In the genomic region with DNA sequence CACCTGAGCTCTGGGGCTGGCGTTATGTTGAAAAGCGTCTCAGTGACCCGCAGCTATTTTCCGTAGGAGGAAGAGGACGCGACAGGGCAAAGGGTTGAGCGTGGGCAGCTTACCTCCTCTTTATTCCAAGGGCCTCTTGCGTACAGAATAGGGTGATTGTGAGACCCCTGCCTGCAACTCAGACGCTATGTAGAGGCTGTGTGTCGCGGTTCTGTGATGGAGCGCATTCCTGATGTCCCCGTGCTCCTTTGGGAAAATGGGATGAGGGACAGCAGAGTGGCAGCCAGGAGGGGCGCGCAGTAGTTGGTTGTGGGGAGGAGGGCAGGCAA, we compare ENCODE assay signal across 19 cellular contexts. TPM values are rescaled to one million over a fixed set of nuclear protein-coding genes. Genes with fewer than 3 reads are reported as not detected.
DNase-seq lines count a peak whose midpoint lies in the region; ATAC-seq and TF ChIP-seq lines count a peak whose summit lies in the region.
"Had no signal": no experiment of that assay in that cellular context is flagged by ENCODE, and none has a peak within 500 bp of the region (broad histone marks: within the 10 kb centered on the region; RNA-seq: fewer than 3 reads in every experiment).

No MANE protein-coding gene starts in this region.

- H3K4me1 Mint-ChIP-seq in progenitor cell of endocrine pancreas (ENCODE audit: low read depth) (peaks cover 16% of the 10 kb centered on the region), HFFc6 (ENCODE audit: low read depth) (no peaks in the 10 kb centered on the region)
- H3K4me1 Mint-ChIP-seq: naive B cell, T-cell had no signal

- no peak overlapping the region for H3K27ac ChIP-seq in HUES48 (ENCODE audit: low read depth, low read length)
- H3K27ac ChIP-seq: left lung, RWPE1 had no signal

- H3K27ac Mint-ChIP-seq in progenitor cell of endocrine pancreas (no peak overlapping the region), HFFc6 (no peak overlapping the region)
- H3K27ac Mint-ChIP-seq: naive B cell, T-cell had no signal

- peaks cover 86% of the 10 kb centered on the region for H3K27me3 Mint-ChIP-seq in progenitor cell of endocrine pancreas
- no peaks in the 10 kb centered on the region for H3K27me3 Mint-ChIP-seq in HFFc6 (ENCODE audit: insufficient read depth)

- no peaks in the 10 kb centered on the region for H3K9me3 Mint-ChIP-seq in progenitor cell of endocrine pancreas (ENCODE audit: low read depth)
- peaks cover 15% of the 10 kb centered on the region for H3K9me3 Mint-ChIP-seq in HFFc6

- no peak for TF ChIP-seq CTCF in astrocyte of the cerebellum (IDR thresholded peaks at IDR 0.05; ENCODE audit: low read depth, low read length, missing control alignments)
- no peak for TF ChIP-seq CTCF in progenitor cell of endocrine pancreas (IDR thresholded peaks at IDR 0.05; ENCODE audit: unreplicated experiment)
- no peak for TF ChIP-seq CTCF in HFFc6 (IDR thresholded peaks at IDR 0.05)

- in situ Hi-C loops in astrocyte of the cerebellum (cut with HindIII; ENCODE audit: low sequenced_read_pairs): no loop called here

- H3K36me3 ChIP-seq in HUES48 (ENCODE audit: control insufficient read depth, insufficient read depth, low read length) (no peaks in the 10 kb centered on the region), MG63 (no peaks in the 10 kb centered on the region)
- H3K36me3 ChIP-seq: left lung had no signal

- H3K36me3 Mint-ChIP-seq in progenitor cell of endocrine pancreas (ENCODE audit: insufficient read depth) (no peaks in the 10 kb centered on the region), HFFc6 (ENCODE audit: low read depth) (peaks cover 7% of the 10 kb centered on the region; the same call in 1 of the 2 replicates)
- H3K36me3 Mint-ChIP-seq: naive B cell, T-cell had no signal

- H3K9me3 ChIP-seq in HUES48 (ENCODE audit: control insufficient read depth, insufficient read depth, low read length) (no peaks in the 10 kb centered on the region), iPS-18c (ENCODE audit: control insufficient read depth, insufficient read depth, low read length) (no peaks in the 10 kb centered on the region), MG63 (no peaks in the 10 kb centered on the region)
- H3K9me3 ChIP-seq: left lung had no signal

- peaks cover 75% of the 10 kb centered on the region for H3K27me3 ChIP-seq in HUES48 (ENCODE audit: control insufficient read depth, insufficient read depth, low read length)
- peaks cover 18% of the 10 kb centered on the region for H3K27me3 ChIP-seq in MG63

- H3K4me3 ChIP-seq in HUES48 (ENCODE audit: low read depth, low read length): peak overlapping the region; percentile 70
- peak overlapping the region; percentile 46 for H3K4me3 ChIP-seq in astrocyte of the cerebellum (ENCODE audit: low read depth, low read length)
- peak overlapping the region; percentile 75 for H3K4me3 ChIP-seq in iPS-18c (ENCODE audit: insufficient read depth, low read depth, low read length)
- H3K4me3 ChIP-seq in MG63: no peak overlapping the region
- H3K4me3 ChIP-seq: left lung had no signal

- ATAC-seq in HG03354 (IDR thresholded peaks at IDR 0.05; ENCODE audit: poor library complexity, severe bottlenecking, unreplicated experiment): no peak
- ATAC-seq in HG03460 (IDR thresholded peaks at IDR 0.05; ENCODE audit: unreplicated experiment): no peak
- ATAC-seq: T-cell had no signal

- peak overlapping the region; percentile 67 for H3K4me3 Mint-ChIP-seq in progenitor cell of endocrine pancreas (ENCODE audit: low read depth)
- H3K4me3 Mint-ChIP-seq in HFFc6: no peak overlapping the region
- H3K4me3 Mint-ChIP-seq: naive B cell, T-cell had no signal

- no peak for DNase-seq in astrocyte of the cerebellum (ENCODE audit: low read depth)
- DNase-seq in progenitor cell of endocrine pancreas (ENCODE audit: low spot score, unreplicated experiment): no peak
- no peak for DNase-seq in MG63
- DNase-seq in HFFc6: no peak
- DNase-seq: activated CD4-positive, alpha-beta T cell treated with anti-CD3 and anti-CD28 coated beads, Interleukin-2, amount 50 U/mL, for 4 hours; activated naive CD4-positive, alpha-beta T cell; Calu3; naive B cell; NCI-H1694 treated with DMSO at 0.1 percent for 48 hours; NK-92 treated with Interleukin-12 subunit alpha and Interleukin-12 subunit beta, amount 100 ng/mL, for 24 hours; T-cell had no signal

- H3K9ac ChIP-seq in HUES48 (ENCODE audit: low read depth, low read length): no peak overlapping the region

- H3K4me1 ChIP-seq in HUES48 (ENCODE audit: control insufficient read depth, insufficient read depth, low read length): peaks cover 53% of the 10 kb centered on the region

RNA-seq across cellular contexts. Expression of a gene that starts 0.5 kb away (rescaled TPM):
- 3.1 and 5.4 TPM in 2 replicates for total RNA-seq in progenitor cell of endocrine pancreas
- not detected in 2 replicates for total RNA-seq in MG63 (2014; rRNA removed; shearing (Covaris generic); ENCODE audit: low replicate concordance)
- total RNA-seq in HFFc6 (2021; fragmentation: NEBNext Ultra II Directional; extraction: Animal tissue kit (Norgen Biotek cat#: 25700)): not detected
- total RNA-seq: Calu3, fibroblast of villous mesenchyme, pulmonary artery endothelial cell had no signal
